In genomic region chr2:38387887-38388286, GRCh38 we compare ENCODE assay signal across 22 cellular contexts. TPM values are rescaled to one million over a fixed set of nuclear protein-coding genes. Genes with fewer than 3 reads are reported as not detected.
DNase-seq lines count a peak whose midpoint lies in the region; ATAC-seq and TF ChIP-seq lines count a peak whose summit lies in the region.
"Had no signal": no experiment of that assay in that cellular context is flagged by ENCODE, and none has a peak within 500 bp of the region (broad histone marks: within the 10 kb centered on the region; RNA-seq: fewer than 3 reads in every experiment).

No MANE protein-coding gene starts in this region.

- no peak overlapping the region for H3K27ac ChIP-seq in ovary
- H3K27ac ChIP-seq in Peyer's patch = no peak overlapping the region
- H3K27ac ChIP-seq: dorsolateral prefrontal cortex, thoracic aorta, uterus had no signal

- no peaks in the 10 kb centered on the region for H3F3A ChIP-seq in Loucy (ENCODE audit: low read depth)

- POLR2A ChIA-PET in activated CD4-positive, alpha-beta memory T cell treated with anti-CD3 and anti-CD28 coated beads, Interleukin-2, amount 10 ng/mL, durations not matched to agents 7 days and 5 days (lab: Charles Lee) = interaction anchor here (0.6 to 2.1 kb wide), 4 partner anchors 8 to 25 kb away, joined by 3 to 22 read pairs (median 3); partner anchors contain the start of gene ATL2
- POLR2A ChIA-PET in activated CD4-positive, alpha-beta memory T cell treated with anti-CD3 and anti-CD28 coated beads for 36 hours (lab: Charles Lee) = interaction anchor here (0.6 to 1.5 kb wide), 2 partner anchors 12 to 161 kb away, joined by 3 read pairs; no protein-coding TSS in a partner anchor
- POLR2A ChIA-PET in activated naive CD8-positive, alpha-beta T cell treated with anti-CD3 and anti-CD28 coated beads, Interleukin-2, amount 10 ng/mL, durations not matched to agents 7 days and 5 days (lab: Charles Lee) = interaction anchor here (0.7 to 2.6 kb wide), 2 partner anchors 11 to 20 kb away, joined by 5 to 11 read pairs; partner anchors contain the start of gene ATL2

- no peak overlapping the region for H2AFZ ChIP-seq in Loucy (ENCODE audit: low read length)

- no peaks in the 10 kb centered on the region for H4K20me1 ChIP-seq in Loucy (ENCODE audit: insufficient read depth, low read length, poor library complexity, severe bottlenecking)

- DNase-seq in activated CD4-positive, alpha-beta memory T cell treated with anti-CD3 and anti-CD28 coated beads, Interleukin-2, amount 10 ng/mL, durations not matched to agents 7 days and 5 days = peak; percentile 32
- no peak for DNase-seq in activated CD4-positive, alpha-beta memory T cell treated with anti-CD3 and anti-CD28 coated beads for 36 hours
- no peak for DNase-seq in activated naive CD8-positive, alpha-beta T cell treated with anti-CD3 and anti-CD28 coated beads, Interleukin-2, amount 10 ng/mL, durations not matched to agents 7 days and 5 days
- DNase-seq in ovary (no peak), Peyer's patch (no peak)
- DNase-seq: activated CD4-positive, CD25-positive, alpha-beta regulatory T cell; dorsolateral prefrontal cortex; H9; mesenchymal stem cell; NCI-H1048; NCI-H187; NCI-H524 treated with DMSO at 0.1 percent for 48 hours; stimulated activated CD4-positive, alpha-beta T cell treated with anti-CD3 and anti-CD28 coated beads, Interleukin-4, amount 100 ng/mL, for 4 hours; stimulated activated naive CD4-positive, alpha-beta T cell treated with Interleukin-2 at 50 U/mL for 16 hours; uterus had no signal

- peak overlapping the region; percentile 64 for H3K27ac Mint-ChIP-seq in activated CD4-positive, alpha-beta memory T cell treated with anti-CD3 and anti-CD28 coated beads, Interleukin-2, amount 10 ng/mL, durations not matched to agents 7 days and 5 days
- H3K27ac Mint-ChIP-seq in activated CD4-positive, alpha-beta memory T cell treated with anti-CD3 and anti-CD28 coated beads for 36 hours = no peak overlapping the region
- peak overlapping the region; percentile 9 for H3K27ac Mint-ChIP-seq in activated naive CD8-positive, alpha-beta T cell treated with anti-CD3 and anti-CD28 coated beads, Interleukin-2, amount 10 ng/mL, durations not matched to agents 7 days and 5 days
- H3K27ac Mint-ChIP-seq in stimulated activated memory B cell treated with anti-CD40 and anti-IgM and Interleukin-4, amounts not matched to agents 10 μg/mL and 1 μg/mL and 100 μg/mL, for 72 hours = peak overlapping the region; percentile 40
- H3K27ac Mint-ChIP-seq: progenitor cell of endocrine pancreas had no signal

- H3K9me3 Mint-ChIP-seq in activated CD4-positive, alpha-beta memory T cell treated with anti-CD3 and anti-CD28 coated beads, Interleukin-2, amount 10 ng/mL, durations not matched to agents 7 days and 5 days = no peaks in the 10 kb centered on the region
- H3K9me3 Mint-ChIP-seq in activated CD4-positive, alpha-beta memory T cell treated with anti-CD3 and anti-CD28 coated beads for 36 hours = no peaks in the 10 kb centered on the region
- H3K9me3 Mint-ChIP-seq in activated naive CD8-positive, alpha-beta T cell treated with anti-CD3 and anti-CD28 coated beads, Interleukin-2, amount 10 ng/mL, durations not matched to agents 7 days and 5 days = no peaks in the 10 kb centered on the region
- H3K9me3 Mint-ChIP-seq in stimulated activated memory B cell treated with anti-CD40 and anti-IgM and Interleukin-4, amounts not matched to agents 10 μg/mL and 1 μg/mL and 100 μg/mL, for 72 hours = no peaks in the 10 kb centered on the region
- H3K9me3 Mint-ChIP-seq: H9 had no signal

- H3K4me2 ChIP-seq in Loucy (ENCODE audit: low read depth, low read length, poor library complexity, severe bottlenecking) = peak overlapping the region; percentile 56

- ATAC-seq in activated naive CD8-positive, alpha-beta T cell treated with anti-CD3 and anti-CD28 coated beads, Interleukin-2, amount 10 ng/mL, durations not matched to agents 7 days and 5 days (ENCODE audit: low read depth) = peak; percentile 48
- ATAC-seq in stimulated activated memory B cell treated with anti-CD40 and anti-IgM and Interleukin-4, amounts not matched to agents 10 μg/mL and 1 μg/mL and 100 μg/mL, for 72 hours = no peak
- ATAC-seq in GM18858 (IDR thresholded peaks at IDR 0.05; ENCODE audit: unreplicated experiment) = no peak
- ATAC-seq: left lobe of liver, sciatic nerve had no signal

- intact Hi-C loops in activated CD4-positive, alpha-beta memory T cell treated with anti-CD3 and anti-CD28 coated beads for 36 hours (cut with micrococcal nuclease) = loop anchor here (1.0 kb wide), 1 partner anchor 12 kb away; no protein-coding TSS in a partner anchor
- intact Hi-C loops in ovary (cut with DNase I) = no loop called here

- peaks cover 11% of the 10 kb centered on the region for H3K27me3 Mint-ChIP-seq in activated CD4-positive, alpha-beta memory T cell treated with anti-CD3 and anti-CD28 coated beads, Interleukin-2, amount 10 ng/mL, durations not matched to agents 7 days and 5 days
- peaks cover 9% of the 10 kb centered on the region for H3K27me3 Mint-ChIP-seq in activated CD4-positive, alpha-beta memory T cell treated with anti-CD3 and anti-CD28 coated beads for 36 hours
- peaks cover 10% of the 10 kb centered on the region for H3K27me3 Mint-ChIP-seq in activated naive CD8-positive, alpha-beta T cell treated with anti-CD3 and anti-CD28 coated beads, Interleukin-2, amount 10 ng/mL, durations not matched to agents 7 days and 5 days
- peaks cover 27% of the 10 kb centered on the region for H3K27me3 Mint-ChIP-seq in stimulated activated memory B cell treated with anti-CD40 and anti-IgM and Interleukin-4, amounts not matched to agents 10 μg/mL and 1 μg/mL and 100 μg/mL, for 72 hours

- H3K4me1 ChIP-seq in Loucy (ENCODE audit: insufficient read depth, low read length, poor library complexity, severe bottlenecking) (peaks cover 13% of the 10 kb centered on the region), ovary (ENCODE audit: insufficient read depth) (no peaks in the 10 kb centered on the region), Peyer's patch (no peaks in the 10 kb centered on the region)
- H3K4me1 ChIP-seq: uterus had no signal

- no peak overlapping the region for H3K9ac ChIP-seq in Loucy (ENCODE audit: low read depth, low read length, poor library complexity, severe bottlenecking)

- H3K36me3 ChIP-seq in Loucy (ENCODE audit: insufficient read depth, low read length) (no peaks in the 10 kb centered on the region), ovary (no peaks in the 10 kb centered on the region), Peyer's patch (no peaks in the 10 kb centered on the region)
- H3K36me3 ChIP-seq: thoracic aorta, uterus had no signal

- TF ChIP-seq CTCF in Loucy (conservative IDR thresholded peaks at IDR 0.05; ENCODE audit: low read length) (no peak), ovary (IDR thresholded peaks at IDR 0.05) (no peak), Peyer's patch (IDR thresholded peaks at IDR 0.05) (no peak)

- CTCF ChIA-PET in activated CD4-positive, alpha-beta memory T cell treated with anti-CD3 and anti-CD28 coated beads, Interleukin-2, amount 10 ng/mL, durations not matched to agents 7 days and 5 days (lab: Charles Lee) = interaction anchor here (0.7 to 1.5 kb wide), 4 partner anchors 8 to 461 kb away, joined by 3 to 4 read pairs (median 4); no protein-coding TSS in a partner anchor
- CTCF ChIA-PET in activated CD4-positive, alpha-beta memory T cell treated with anti-CD3 and anti-CD28 coated beads for 36 hours (lab: Charles Lee) = interaction anchor here (1.2 kb wide), 1 partner anchor 11 kb away, joined by 3 read pairs; no protein-coding TSS in a partner anchor

- H3K27me3 ChIP-seq in Loucy (ENCODE audit: insufficient read depth, low read length, poor library complexity, severe bottlenecking) (no peaks in the 10 kb centered on the region), ovary (no peaks in the 10 kb centered on the region), Peyer's patch (no peaks in the 10 kb centered on the region)
- H3K27me3 ChIP-seq: uterus had no signal

- no peak for TF ChIP-seq EP300 in ovary (IDR thresholded peaks at IDR 0.05)

- no peaks in the 10 kb centered on the region for H3K9me2 ChIP-seq in Loucy (replicated peaks; ENCODE audit: low read depth, low read length)

- H3K4me1 Mint-ChIP-seq in activated CD4-positive, alpha-beta memory T cell treated with anti-CD3 and anti-CD28 coated beads, Interleukin-2, amount 10 ng/mL, durations not matched to agents 7 days and 5 days = peaks cover 25% of the 10 kb centered on the region
- peaks cover 14% of the 10 kb centered on the region for H3K4me1 Mint-ChIP-seq in activated CD4-positive, alpha-beta memory T cell treated with anti-CD3 and anti-CD28 coated beads for 36 hours (ENCODE audit: low read depth)
- peaks cover 12% of the 10 kb centered on the region for H3K4me1 Mint-ChIP-seq in activated naive CD8-positive, alpha-beta T cell treated with anti-CD3 and anti-CD28 coated beads, Interleukin-2, amount 10 ng/mL, durations not matched to agents 7 days and 5 days
- peaks cover 17% of the 10 kb centered on the region for H3K4me1 Mint-ChIP-seq in stimulated activated memory B cell treated with anti-CD40 and anti-IgM and Interleukin-4, amounts not matched to agents 10 μg/mL and 1 μg/mL and 100 μg/mL, for 72 hours

- no peak for TF ChIP-seq POLR2A in ovary (IDR thresholded peaks at IDR 0.05)
- TF ChIP-seq POLR2A in Peyer's patch (IDR thresholded peaks at IDR 0.05) = no peak

- H3K79me2 ChIP-seq in Loucy (ENCODE audit: insufficient read depth, low read length) = no peaks in the 10 kb centered on the region

- H3K9me3 ChIP-seq in Loucy (ENCODE audit: insufficient read depth, low read depth, low read length) (no peaks in the 10 kb centered on the region), ovary (no peaks in the 10 kb centered on the region), Peyer's patch (no peaks in the 10 kb centered on the region)
- H3K9me3 ChIP-seq: thoracic aorta, uterus had no signal

- WGBS in ovary, 3 donors = 92 to 95% (median 93%) methylated on average over 4 of the region's 4 CpGs

- no peaks in the 10 kb centered on the region for H3K36me3 Mint-ChIP-seq in activated CD4-positive, alpha-beta memory T cell treated with anti-CD3 and anti-CD28 coated beads, Interleukin-2, amount 10 ng/mL, durations not matched to agents 7 days and 5 days (ENCODE audit: low read depth)
- H3K36me3 Mint-ChIP-seq in activated CD4-positive, alpha-beta memory T cell treated with anti-CD3 and anti-CD28 coated beads for 36 hours = no peaks in the 10 kb centered on the region
- H3K36me3 Mint-ChIP-seq in activated naive CD8-positive, alpha-beta T cell treated with anti-CD3 and anti-CD28 coated beads, Interleukin-2, amount 10 ng/mL, durations not matched to agents 7 days and 5 days = no peaks in the 10 kb centered on the region
- H3K36me3 Mint-ChIP-seq in stimulated activated memory B cell treated with anti-CD40 and anti-IgM and Interleukin-4, amounts not matched to agents 10 μg/mL and 1 μg/mL and 100 μg/mL, for 72 hours = no peaks in the 10 kb centered on the region

- H3K4me3 ChIP-seq in Loucy (ENCODE audit: low read length, poor library complexity, severe bottlenecking) (no peak overlapping the region), ovary (no peak overlapping the region), Peyer's patch (no peak overlapping the region)
- H3K4me3 ChIP-seq: thoracic aorta, uterus had no signal

- H3K4me3 Mint-ChIP-seq in activated CD4-positive, alpha-beta memory T cell treated with anti-CD3 and anti-CD28 coated beads, Interleukin-2, amount 10 ng/mL, durations not matched to agents 7 days and 5 days = peak overlapping the region; percentile 16
- H3K4me3 Mint-ChIP-seq in activated CD4-positive, alpha-beta memory T cell treated with anti-CD3 and anti-CD28 coated beads for 36 hours = no peak overlapping the region
- H3K4me3 Mint-ChIP-seq in activated naive CD8-positive, alpha-beta T cell treated with anti-CD3 and anti-CD28 coated beads, Interleukin-2, amount 10 ng/mL, durations not matched to agents 7 days and 5 days = peak overlapping the region; percentile 22
- no peak overlapping the region for H3K4me3 Mint-ChIP-seq in stimulated activated memory B cell treated with anti-CD40 and anti-IgM and Interleukin-4, amounts not matched to agents 10 μg/mL and 1 μg/mL and 100 μg/mL, for 72 hours
- H3K4me3 Mint-ChIP-seq: H9 had no signal

RNA-seq across cellular contexts. Expression of gene ATL2, which starts 10.8 kb away (rescaled TPM):
- total RNA-seq in activated CD4-positive, alpha-beta memory T cell treated with anti-CD3 and anti-CD28 coated beads, Interleukin-2, amount 10 ng/mL, durations not matched to agents 7 days and 5 days = 10 to 100 TPM; 47.9 to 51.9 TPM
- 10 to 100 TPM; 51.3 to 53.9 TPM for total RNA-seq in activated CD4-positive, alpha-beta memory T cell treated with anti-CD3 and anti-CD28 coated beads for 36 hours
- total RNA-seq in activated naive CD8-positive, alpha-beta T cell treated with anti-CD3 and anti-CD28 coated beads, Interleukin-2, amount 10 ng/mL, durations not matched to agents 7 days and 5 days = 10 to 100 TPM; 46.0 to 48.8 TPM
- 100 to 1,000 TPM in 2 of 7 donors, 10 to 100 TPM in 5; 75.2 to 149 (median 96.3) TPM for total RNA-seq in ovary
- polyA plus RNA-seq in ovary = 10 to 100 TPM; 47.9 to 53.6 TPM
- total RNA-seq in Peyer's patch = 100 to 1,000 TPM in 3 of 4 donors, 10 to 100 TPM in 1; 87.9 to 170 (median 132) TPM

Comparison
In these comparisons a context has a peak if more than half of its experiments do, and no peak if none do; other contexts are left out.
1. H3K4me3 Mint-ChIP-seq: peak in activated CD4-positive, alpha-beta memory T cell treated with anti-CD3 and anti-CD28 coated beads, Interleukin-2, amount 10 ng/mL, durations not matched to agents 7 days and 5 days (single experiment) and activated naive CD8-positive, alpha-beta T cell treated with anti-CD3 and anti-CD28 coated beads, Interleukin-2, amount 10 ng/mL, durations not matched to agents 7 days and 5 days (single experiment); none in activated CD4-positive, alpha-beta memory T cell treated with anti-CD3 and anti-CD28 coated beads for 36 hours (single experiment) and stimulated activated memory B cell treated with anti-CD40 and anti-IgM and Interleukin-4, amounts not matched to agents 10 μg/mL and 1 μg/mL and 100 μg/mL, for 72 hours (single experiment).